ENCODE assay signal across 7 cellular contexts in genomic region chr13:100378533-100378932, GRCh38.
"Had no signal": no experiment of that assay in that cellular context is flagged by ENCODE, and none has a peak within 500 bp of the region (broad histone marks: within the 10 kb centered on the region; RNA-seq: fewer than 3 reads in every experiment).

No MANE protein-coding gene starts in this region.

- ATAC-seq: GM12878 had no signal

- H3K4me3 ChIP-seq: GM12878 had no signal

- DNase-seq: GDM1, GF-D8 had no signal

- FAIRE-seq: GM12878, GM12891, GM12892, GM18507, GM19239 had no signal
